Comparison of ENCODE assay signal across 1 cellular context in genomic region chr10:129971381-129972144, GRCh38.
TF ChIP-seq lines count a peak whose summit lies in the region.

No MANE protein-coding gene starts in this region.

TF ChIP-seq in HEK293, 187 proteins besides CTCF, POLR2A, EP300 and RAD21 (continued from another document and continues in another):
- TF ChIP-seq, protein P1, sequence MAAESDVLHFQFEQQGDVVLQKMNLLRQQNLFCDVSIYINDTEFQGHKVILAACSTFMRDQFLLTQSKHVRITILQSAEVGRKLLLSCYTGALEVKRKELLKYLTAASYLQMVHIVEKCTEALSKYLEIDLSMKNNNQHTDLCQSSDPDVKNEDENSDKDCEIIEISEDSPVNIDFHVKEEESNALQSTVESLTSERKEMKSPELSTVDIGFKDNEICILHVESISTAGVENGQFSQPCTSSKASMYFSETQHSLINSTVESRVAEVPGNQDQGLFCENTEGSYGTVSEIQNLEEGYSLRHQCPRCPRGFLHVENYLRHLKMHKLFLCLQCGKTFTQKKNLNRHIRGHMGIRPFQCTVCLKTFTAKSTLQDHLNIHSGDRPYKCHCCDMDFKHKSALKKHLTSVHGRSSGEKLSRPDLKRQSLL (tag by site-specific recombination; IDR thresholded peaks at IDR 0.05) = no peak
- TF ChIP-seq SALL2 (tag by site-specific recombination; IDR thresholded peaks at IDR 0.05; ENCODE audit: borderline replicate concordance) (no peak), ZNF23 (tag by site-specific recombination; IDR thresholded peaks at IDR 0.05; ENCODE audit: borderline replicate concordance) (no peak), KLF8 (tag by site-specific recombination; IDR thresholded peaks at IDR 0.05) (peak; percentile 56; the same call in 1 of the 2 replicates), PRDM2 (tag by site-specific recombination; IDR thresholded peaks at IDR 0.05; ENCODE audit: borderline replicate concordance) (no peak), ZNF768 (tag by site-specific recombination; IDR thresholded peaks at IDR 0.05) (no peak), ZNF366 (tag by site-specific recombination; conservative IDR thresholded peaks at IDR 0.05) (no peak), ZIC2 (tag by site-specific recombination; IDR thresholded peaks at IDR 0.05) (peak; percentile 57), ZBTB20 (tag by site-specific recombination; IDR thresholded peaks at IDR 0.05) (peak; percentile 45; the same call in 1 of the 2 replicates), ZNF843 (tag by site-specific recombination; IDR thresholded peaks at IDR 0.05) (no peak), ZNF350 (tag by site-specific recombination; IDR thresholded peaks at IDR 0.05) (no peak), OVOL3 (tag by site-specific recombination; IDR thresholded peaks at IDR 0.05) (no peak), SP2 (tag by site-specific recombination; IDR thresholded peaks at IDR 0.05) (no peak), ZNF792 (tag by site-specific recombination; IDR thresholded peaks at IDR 0.05) (no peak), ZNF571 (tag by site-specific recombination; IDR thresholded peaks at IDR 0.05) (no peak), ZNF580 (tag by site-specific recombination; IDR thresholded peaks at IDR 0.05) (no peak), KLF10 (tag by site-specific recombination; IDR thresholded peaks at IDR 0.05) (peak; percentile 16; the same call in 1 of the 2 replicates), TRIM28 (IDR thresholded peaks at IDR 0.05; ENCODE audit: borderline replicate concordance, low read length) (no peak), ZNF132 (tag by site-specific recombination; IDR thresholded peaks at IDR 0.05; ENCODE audit: borderline replicate concordance) (no peak), SCRT1 (tag by site-specific recombination; IDR thresholded peaks at IDR 0.05; ENCODE audit: borderline replicate concordance) (no peak), MZF1 (tag by site-specific recombination; IDR thresholded peaks at IDR 0.05; ENCODE audit: borderline replicate concordance) (no peak), GLI2 (tag by site-specific recombination; IDR thresholded peaks at IDR 0.05; ENCODE audit: borderline replicate concordance, low read depth) (no peak), ZBTB17 (tag by site-specific recombination; IDR thresholded peaks at IDR 0.05) (peak; percentile 21; the same call in 1 of the 2 replicates), KLF9 (tag by site-specific recombination; IDR thresholded peaks at IDR 0.05; ENCODE audit: low read depth) (no peak), ZFP3 (tag by site-specific recombination; IDR thresholded peaks at IDR 0.05; ENCODE audit: low read depth) (no peak), ZSCAN5A (tag by site-specific recombination; IDR thresholded peaks at IDR 0.05) (no peak), SP3 (tag by site-specific recombination; IDR thresholded peaks at IDR 0.05) (no peak), ZNF501 (tag by site-specific recombination; IDR thresholded peaks at IDR 0.05) (no peak), ZNF311 (tag by site-specific recombination; IDR thresholded peaks at IDR 0.05; ENCODE audit: borderline replicate concordance) (no peak), ZFHX2 (tag by site-specific recombination; conservative IDR thresholded peaks at IDR 0.05) (peak; percentile 38; the same call in 1 of the 2 replicates), KLF16 (tag by site-specific recombination; IDR thresholded peaks at IDR 0.05) (0 out of 2 replicates have a peak, but pooled peaks have one; percentile 52), ZNF549 (tag by site-specific recombination; IDR thresholded peaks at IDR 0.05) (no peak)
- TF ChIP-seq, protein P2, sequence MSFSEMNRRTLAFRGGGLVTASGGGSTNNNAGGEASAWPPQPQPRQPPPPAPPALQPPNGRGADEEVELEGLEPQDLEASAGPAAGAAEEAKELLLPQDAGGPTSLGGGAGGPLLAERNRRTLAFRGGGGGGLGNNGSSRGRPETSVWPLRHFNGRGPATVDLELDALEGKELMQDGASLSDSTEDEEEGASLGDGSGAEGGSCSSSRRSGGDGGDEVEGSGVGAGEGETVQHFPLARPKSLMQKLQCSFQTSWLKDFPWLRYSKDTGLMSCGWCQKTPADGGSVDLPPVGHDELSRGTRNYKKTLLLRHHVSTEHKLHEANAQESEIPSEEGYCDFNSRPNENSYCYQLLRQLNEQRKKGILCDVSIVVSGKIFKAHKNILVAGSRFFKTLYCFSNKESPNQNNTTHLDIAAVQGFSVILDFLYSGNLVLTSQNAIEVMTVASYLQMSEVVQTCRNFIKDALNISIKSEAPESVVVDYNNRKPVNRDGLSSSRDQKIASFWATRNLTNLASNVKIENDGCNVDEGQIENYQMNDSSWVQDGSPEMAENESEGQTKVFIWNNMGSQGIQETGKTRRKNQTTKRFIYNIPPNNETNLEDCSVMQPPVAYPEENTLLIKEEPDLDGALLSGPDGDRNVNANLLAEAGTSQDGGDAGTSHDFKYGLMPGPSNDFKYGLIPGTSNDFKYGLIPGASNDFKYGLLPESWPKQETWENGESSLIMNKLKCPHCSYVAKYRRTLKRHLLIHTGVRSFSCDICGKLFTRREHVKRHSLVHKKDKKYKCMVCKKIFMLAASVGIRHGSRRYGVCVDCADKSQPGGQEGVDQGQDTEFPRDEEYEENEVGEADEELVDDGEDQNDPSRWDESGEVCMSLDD (tag by site-specific recombination; IDR thresholded peaks at IDR 0.05) = peak; percentile 50; the same call in 1 of the 2 replicates
- TF ChIP-seq, protein P3, sequence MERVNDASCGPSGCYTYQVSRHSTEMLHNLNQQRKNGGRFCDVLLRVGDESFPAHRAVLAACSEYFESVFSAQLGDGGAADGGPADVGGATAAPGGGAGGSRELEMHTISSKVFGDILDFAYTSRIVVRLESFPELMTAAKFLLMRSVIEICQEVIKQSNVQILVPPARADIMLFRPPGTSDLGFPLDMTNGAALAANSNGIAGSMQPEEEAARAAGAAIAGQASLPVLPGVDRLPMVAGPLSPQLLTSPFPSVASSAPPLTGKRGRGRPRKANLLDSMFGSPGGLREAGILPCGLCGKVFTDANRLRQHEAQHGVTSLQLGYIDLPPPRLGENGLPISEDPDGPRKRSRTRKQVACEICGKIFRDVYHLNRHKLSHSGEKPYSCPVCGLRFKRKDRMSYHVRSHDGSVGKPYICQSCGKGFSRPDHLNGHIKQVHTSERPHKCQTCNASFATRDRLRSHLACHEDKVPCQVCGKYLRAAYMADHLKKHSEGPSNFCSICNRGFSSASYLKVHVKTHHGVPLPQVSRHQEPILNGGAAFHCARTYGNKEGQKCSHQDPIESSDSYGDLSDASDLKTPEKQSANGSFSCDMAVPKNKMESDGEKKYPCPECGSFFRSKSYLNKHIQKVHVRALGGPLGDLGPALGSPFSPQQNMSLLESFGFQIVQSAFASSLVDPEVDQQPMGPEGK (tag by site-specific recombination; IDR thresholded peaks at IDR 0.05) = peak; percentile 48
- TF ChIP-seq, protein P4, sequence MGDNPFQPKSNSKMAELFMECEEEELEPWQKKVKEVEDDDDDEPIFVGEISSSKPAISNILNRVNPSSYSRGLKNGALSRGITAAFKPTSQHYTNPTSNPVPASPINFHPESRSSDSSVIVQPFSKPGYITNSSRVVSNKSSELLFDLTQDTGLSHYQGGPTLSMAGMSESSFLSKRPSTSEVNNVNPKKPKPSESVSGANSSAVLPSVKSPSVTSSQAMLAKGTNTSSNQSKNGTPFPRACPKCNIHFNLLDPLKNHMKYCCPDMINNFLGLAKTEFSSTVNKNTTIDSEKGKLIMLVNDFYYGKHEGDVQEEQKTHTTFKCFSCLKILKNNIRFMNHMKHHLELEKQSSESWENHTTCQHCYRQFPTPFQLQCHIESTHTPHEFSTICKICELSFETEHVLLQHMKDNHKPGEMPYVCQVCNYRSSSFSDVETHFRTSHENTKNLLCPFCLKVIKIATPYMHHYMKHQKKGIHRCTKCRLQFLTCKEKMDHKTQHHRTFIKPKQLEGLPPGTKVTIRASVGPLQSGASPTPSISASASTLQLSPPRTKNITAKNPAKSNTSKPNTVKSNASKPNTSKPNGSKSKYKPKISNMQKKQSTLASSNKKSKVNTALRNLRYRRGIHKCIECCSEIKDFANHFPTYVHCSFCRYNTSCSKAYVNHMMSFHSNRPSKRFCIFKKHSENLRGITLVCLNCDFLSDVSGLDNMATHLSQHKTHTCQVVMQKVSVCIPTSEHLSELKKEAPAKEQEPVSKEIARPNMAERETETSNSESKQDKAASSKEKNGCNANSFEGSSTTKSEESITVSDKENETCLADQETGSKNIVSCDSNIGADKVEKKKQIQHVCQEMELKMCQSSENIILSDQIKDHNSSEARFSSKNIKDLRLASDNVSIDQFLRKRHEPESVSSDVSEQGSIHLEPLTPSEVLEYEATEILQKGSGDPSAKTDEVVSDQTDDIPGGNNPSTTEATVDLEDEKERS (tag by site-specific recombination; IDR thresholded peaks at IDR 0.05) = no peak
- TF ChIP-seq, protein P5, sequence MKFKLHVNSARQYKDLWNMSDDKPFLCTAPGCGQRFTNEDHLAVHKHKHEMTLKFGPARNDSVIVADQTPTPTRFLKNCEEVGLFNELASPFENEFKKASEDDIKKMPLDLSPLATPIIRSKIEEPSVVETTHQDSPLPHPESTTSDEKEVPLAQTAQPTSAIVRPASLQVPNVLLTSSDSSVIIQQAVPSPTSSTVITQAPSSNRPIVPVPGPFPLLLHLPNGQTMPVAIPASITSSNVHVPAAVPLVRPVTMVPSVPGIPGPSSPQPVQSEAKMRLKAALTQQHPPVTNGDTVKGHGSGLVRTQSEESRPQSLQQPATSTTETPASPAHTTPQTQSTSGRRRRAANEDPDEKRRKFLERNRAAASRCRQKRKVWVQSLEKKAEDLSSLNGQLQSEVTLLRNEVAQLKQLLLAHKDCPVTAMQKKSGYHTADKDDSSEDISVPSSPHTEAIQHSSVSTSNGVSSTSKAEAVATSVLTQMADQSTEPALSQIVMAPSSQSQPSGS (tag by site-specific recombination; IDR thresholded peaks at IDR 0.05; ENCODE audit: low read depth) = no peak
